In the genomic region with DNA sequence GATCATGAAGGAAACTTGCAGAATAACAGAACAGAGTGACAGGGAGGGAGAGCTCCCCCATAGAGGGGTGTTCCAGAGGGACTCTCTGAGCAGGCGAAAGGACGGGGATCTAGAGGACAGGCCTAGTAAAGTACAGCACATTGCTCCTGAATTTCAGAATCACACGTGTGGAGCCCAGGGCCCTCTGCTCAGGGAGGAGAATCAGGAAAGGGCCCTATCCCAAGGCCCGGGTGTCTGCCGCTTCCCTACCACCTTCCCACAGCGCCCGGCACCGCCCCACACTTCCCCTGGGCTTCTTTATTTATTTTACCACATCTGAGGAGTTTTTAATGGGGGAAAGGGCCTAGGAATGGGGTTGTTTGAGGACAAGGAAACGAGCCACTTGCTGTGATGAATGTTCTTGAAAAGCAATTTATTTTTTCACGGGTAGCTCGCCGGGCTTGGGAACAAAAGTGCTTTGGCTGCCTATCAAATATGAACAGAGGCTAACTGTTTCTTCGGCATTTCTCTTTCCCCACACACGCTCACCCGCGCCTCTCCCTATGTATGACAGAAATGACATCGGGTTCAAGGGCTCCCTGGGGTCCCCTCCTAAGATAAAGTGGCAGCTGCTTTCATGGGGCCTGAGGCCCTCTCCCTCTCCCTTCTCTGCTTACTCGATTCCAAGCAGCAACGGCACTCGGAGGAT, we compare ENCODE assay signal across 24 cellular contexts.
DNase-seq lines count a peak whose midpoint lies in the region; ATAC-seq and TF ChIP-seq lines count a peak whose summit lies in the region.
"Had no signal": no experiment of that assay in that cellular context is flagged by ENCODE, and none has a peak within 500 bp of the region (broad histone marks: within the 10 kb centered on the region; RNA-seq: fewer than 3 reads in every experiment).

No MANE protein-coding gene starts in this region.

- H3K79me1 ChIP-seq in neuronal stem cell (ENCODE audit: low read depth, low read length): no peaks in the 10 kb centered on the region

- peaks cover 19% of the 10 kb centered on the region for H3K9me3 Mint-ChIP-seq in endodermal cell
- H3K9me3 Mint-ChIP-seq: natural killer cell had no signal

- no peak overlapping the region for H2AFZ ChIP-seq in neuronal stem cell (ENCODE audit: low read length)
- H2AFZ ChIP-seq in PC-9: no peak overlapping the region

- no peak overlapping the region for H3K4me3 Mint-ChIP-seq in endodermal cell
- H3K4me3 Mint-ChIP-seq: activated B cell treated with CpG ODN at 0.5 μM for 24 hours, H9, natural killer cell had no signal

- no peaks in the 10 kb centered on the region for H3K4me1 Mint-ChIP-seq in endodermal cell
- H3K4me1 Mint-ChIP-seq: activated B cell treated with CpG ODN at 0.5 μM for 24 hours, natural killer cell had no signal

- no peak overlapping the region for H3K4ac ChIP-seq in neuronal stem cell (ENCODE audit: low read length)

- no peak overlapping the region for H4K91ac ChIP-seq in neuronal stem cell (ENCODE audit: low read depth, low read length, poor library complexity)

- H2AK5ac ChIP-seq in neuronal stem cell (ENCODE audit: low read depth, low read length): no peak overlapping the region

- H2BK120ac ChIP-seq in neuronal stem cell (ENCODE audit: low read depth, low read length): no peak overlapping the region

- H2BK5ac ChIP-seq in neuronal stem cell (ENCODE audit: low read length): no peak overlapping the region

- H3K14ac ChIP-seq in neuronal stem cell (ENCODE audit: low read length): peak overlapping the region; percentile 11

- H3K36me3 ChIP-seq in endodermal cell (ENCODE audit: control insufficient read depth, insufficient read depth, low read length) (no peaks in the 10 kb centered on the region), neuronal stem cell (replicated peaks in 1 of 2; ENCODE audit: control insufficient read depth in 2 of 2, insufficient read depth in 2 of 2, low read length in 2 of 2) (no peaks in the 10 kb centered on the region), PC-9 (ENCODE audit: low read depth) (no peaks in the 10 kb centered on the region)
- H3K36me3 ChIP-seq: breast epithelium, colonic mucosa, suprapubic skin had no signal

- no peak overlapping the region for H3K27ac Mint-ChIP-seq in endodermal cell
- H3K27ac Mint-ChIP-seq: activated B cell treated with CpG ODN at 0.5 μM for 24 hours, H9, natural killer cell had no signal

- H3K27me3 ChIP-seq in endodermal cell (ENCODE audit: control insufficient read depth, insufficient read depth, low read length, poor library complexity, severe bottlenecking) (no peaks in the 10 kb centered on the region), neuronal stem cell (ENCODE audit: control insufficient read depth in 3 of 3, insufficient read depth in 3 of 3, low read depth in 1 of 3, low read length in 3 of 3) (peaks cover 0 to 45% (median 17%) of the 10 kb centered on the region in 3 experiments), PC-9 (ENCODE audit: insufficient read depth, low read depth) (0 out of 2 replicates have a peak, but pooled peaks cover 4% of the 10 kb centered on the region)
- H3K27me3 ChIP-seq: colonic mucosa had no signal

- POLR2A ChIA-PET in PC-9 (lab: Charles Lee; ENCODE audit: unreplicated experiment): no interaction called here

- ATAC-seq in GM18511 (IDR thresholded peaks at IDR 0.05; ENCODE audit: unreplicated experiment) (no peak), GM19023 (IDR thresholded peaks at IDR 0.05; ENCODE audit: unreplicated experiment) (no peak)
- ATAC-seq: K562, natural killer cell, SK-N-SH treated with all-trans-retinoic acid at 6 μM for 48 hours had no signal

- H3K4me3 ChIP-seq in endodermal cell (ENCODE audit: low read length) (no peak overlapping the region), neuronal stem cell (ENCODE audit: low read length in 2 of 2) (no peak overlapping the region), PC-9 (no peak overlapping the region)
- H3K4me3 ChIP-seq: breast epithelium, colonic mucosa, K562, suprapubic skin had no signal

- no peak overlapping the region for H3K27ac ChIP-seq in endodermal cell (ENCODE audit: low read depth, low read length)
- no peak overlapping the region for H3K27ac ChIP-seq in neuronal stem cell (replicated peaks; ENCODE audit: low read length)
- H3K27ac ChIP-seq in PC-9: no peak overlapping the region
- H3K27ac ChIP-seq: breast epithelium, colonic mucosa, suprapubic skin had no signal

- DNase-seq in Ammon's horn (ENCODE audit: low spot score) (peak; percentile 57), NCI-H187 treated with DMSO at 0.1 percent for 48 hours (lab: John Stamatoyannopoulos, UW) (peak; percentile 20), endodermal cell (peak; percentile 17), neuronal stem cell (ENCODE audit: low spot score) (no peak), PC-9 (no peak)
- DNase-seq in activated T-cell treated with anti-CD3 and anti-CD28 coated beads, Interleukin-2, amount 50 U/mL, for 1 hour: no peak
- DNase-seq: ACHN; activated B cell treated with CpG ODN at 0.5 μM for 24 hours; activated CD4-positive, alpha-beta T cell treated with anti-CD3 and anti-CD28 coated beads, Interleukin-2, amount 50 U/mL, for 4 hours; activated CD8-positive, alpha-beta memory T cell treated with anti-CD3 and anti-CD28 coated beads, Interleukin-2, amount 50 U/mL, for 4 hours; activated effector memory CD4-positive, alpha-beta T cell treated with anti-CD3 and anti-CD28 coated beads, Interleukin-2, amount 50 U/mL, for 16 hours; colonic mucosa; H9; mesendoderm; MM.1S; natural killer cell; NCI-H2029; NCI-H69 had no signal

- no peak overlapping the region for H2BK15ac ChIP-seq in neuronal stem cell (ENCODE audit: low read length)

- H3K9me3 ChIP-seq in endodermal cell (ENCODE audit: control insufficient read depth, low read length) (peaks cover 8% of the 10 kb centered on the region), neuronal stem cell (replicated peaks in 1 of 2; ENCODE audit: control insufficient read depth in 2 of 2, insufficient read depth in 1 of 2, low read depth in 1 of 2, low read length in 2 of 2) (no peaks in the 10 kb centered on the region), PC-9 (ENCODE audit: insufficient read depth, low read depth) (peaks cover 7% of the 10 kb centered on the region; the same call in 1 of the 2 replicates)
- H3K9me3 ChIP-seq: colonic mucosa had no signal

- no peaks in the 10 kb centered on the region for H3K4me1 ChIP-seq in endodermal cell (ENCODE audit: control insufficient read depth, insufficient read depth, low read length)
- H3K4me1 ChIP-seq in neuronal stem cell (ENCODE audit: control insufficient read depth in 2 of 2, insufficient read depth in 1 of 2, low read depth in 1 of 2, low read length in 2 of 2): peaks cover 0 to 4% of the 10 kb centered on the region in 2 donors
- no peaks in the 10 kb centered on the region for H3K4me1 ChIP-seq in PC-9 (replicated peaks; ENCODE audit: insufficient read depth)
- H3K4me1 ChIP-seq: colonic mucosa had no signal

- BruUV-seq in PC-9 (replicated peaks; lab: Mats Ljungman, UMichigan): no TSS peak

- no peak overlapping the region for H4K8ac ChIP-seq in neuronal stem cell (ENCODE audit: low read depth, low read length)

- intact Hi-C loops in PC-9 (cut with micrococcal nuclease; ENCODE audit: unreplicated experiment): no loop called here

- no peaks in the 10 kb centered on the region for H3K9me2 ChIP-seq in PC-9 (ENCODE audit: insufficient read depth)

- no peak overlapping the region for H3K23ac ChIP-seq in neuronal stem cell (ENCODE audit: low read depth, low read length, poor library complexity)

- no peaks in the 10 kb centered on the region for H3K79me2 ChIP-seq in PC-9 (ENCODE audit: low read depth)

- CTCF ChIA-PET in PC-9 (lab: Charles Lee): interaction anchor here (0.6 kb wide), 1 partner anchor 92 kb away, joined by 3 read pairs; no protein-coding TSS in a partner anchor

- H3F3A ChIP-seq in PC-9 (ENCODE audit: insufficient read depth, low read depth): no peaks in the 10 kb centered on the region

- no peak overlapping the region for H2BK12ac ChIP-seq in neuronal stem cell (ENCODE audit: low read length)

- H3K18ac ChIP-seq in neuronal stem cell (ENCODE audit: low read length): no peak overlapping the region

- no peaks in the 10 kb centered on the region for H4K20me1 ChIP-seq in PC-9 (ENCODE audit: insufficient read depth)

- 85 to 91% methylated on average over 12 to 20 of the region's 20 CpGs for WGBS in endodermal cell (ENCODE audit: insufficient coverage in 1 of 2, insufficient read length in 1 of 2), 2 experiments
- no CpG with 5 or more reads among the region's 20 CpGs for WGBS in neuronal stem cell (ENCODE audit: extremely low coverage in 2 of 2, insufficient read length in 2 of 2, insufficient replicate concordance in 1 of 2), 2 donors

- H3K4me2 ChIP-seq in neuronal stem cell (ENCODE audit: insufficient read depth, low read length, poor library complexity, severe bottlenecking) (no peak overlapping the region), PC-9 (no peak overlapping the region)

- TF ChIP-seq CTCF in endodermal cell (conservative IDR thresholded peaks at IDR 0.05) (no peak), PC-9 (conservative IDR thresholded peaks at IDR 0.05) (no peak)

- no peaks in the 10 kb centered on the region for H3K36me3 Mint-ChIP-seq in endodermal cell (ENCODE audit: low read depth)
- H3K36me3 Mint-ChIP-seq: natural killer cell had no signal

- H3K9ac ChIP-seq in endodermal cell (ENCODE audit: extremely low read depth, low read length, poor library complexity, severe bottlenecking): no peak overlapping the region
- H3K9ac ChIP-seq in neuronal stem cell (ENCODE audit: low read depth, low read length, poor library complexity): no peak overlapping the region

- peaks cover 85% of the 10 kb centered on the region for H3K27me3 Mint-ChIP-seq in endodermal cell (ENCODE audit: insufficient read depth)

Comparison
In these comparisons a context has a peak if more than half of its experiments do, and no peak if none do; other contexts are left out.
1. DNase-seq: peak in Ammon's horn (single experiment), NCI-H187 treated with DMSO at 0.1 percent for 48 hours (single experiment) and endodermal cell (single experiment); none in neuronal stem cell (single experiment), PC-9 (0 of 2) and activated T-cell treated with anti-CD3 and anti-CD28 coated beads, Interleukin-2, amount 50 U/mL, for 1 hour (single experiment).